1 cellular context compared by ENCODE assay signal in the genomic region with DNA sequence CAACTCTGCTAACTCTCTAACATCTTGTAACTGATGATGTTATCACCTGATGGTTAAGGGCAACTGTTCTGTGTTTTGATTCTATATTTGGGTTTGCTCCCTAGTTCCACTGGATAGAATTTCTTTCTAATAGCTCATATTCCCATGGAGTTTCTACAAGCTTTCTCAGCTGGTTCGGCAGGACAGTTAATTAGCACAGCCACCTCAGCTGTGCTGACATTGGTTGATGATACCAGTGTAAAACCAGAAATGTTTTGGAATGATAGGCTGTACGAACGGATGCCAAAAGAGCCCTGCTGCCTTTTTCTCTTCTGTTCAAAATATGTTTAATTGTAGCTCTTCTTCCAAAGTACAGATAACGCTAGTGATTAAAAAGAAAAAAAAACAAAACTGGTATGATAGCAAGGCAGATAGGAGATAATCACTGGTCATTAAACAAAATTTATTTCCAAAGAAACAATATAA.
TF ChIP-seq lines count a peak whose summit lies in the region.

No MANE protein-coding gene starts in this region.

TF ChIP-seq in SK-N-SH treated with all-trans-retinoic acid at 6 μM for 48 hours, 23 proteins besides CTCF, POLR2A, EP300 and RAD21 (continued from another document):
- TF ChIP-seq TSHZ2 (CRISPR knock-in tag; IDR thresholded peaks at IDR 0.05) (peak; percentile 54; the same call in 1 of the 2 replicates), BACH2 (CRISPR knock-in tag; IDR thresholded peaks at IDR 0.05; ENCODE audit: borderline replicate concordance) (no peak), ZNF565 (CRISPR knock-in tag; conservative IDR thresholded peaks at IDR 0.05; ENCODE audit: low read depth) (no peak), GLIS3 (CRISPR knock-in tag; IDR thresholded peaks at IDR 0.05) (no peak), ARNTL (CRISPR knock-in tag; IDR thresholded peaks at IDR 0.05; ENCODE audit: borderline replicate concordance, low read depth) (no peak), TCF4 (CRISPR knock-in tag; IDR thresholded peaks at IDR 0.05; ENCODE audit: borderline replicate concordance) (peak; percentile 89)
TF ChIP-seq in SK-N-SH treated with all-trans-retinoic acid at 6 μM for 48 hours: peak in this region for 2.
